11 cellular contexts compared by ENCODE assay signal in genomic region chr10:16996530-16996964, GRCh38.
DNase-seq lines count a peak whose midpoint lies in the region; ATAC-seq and TF ChIP-seq lines count a peak whose summit lies in the region.
"Had no signal": no experiment of that assay in that cellular context is flagged by ENCODE, and none has a peak within 500 bp of the region (broad histone marks: within the 10 kb centered on the region; RNA-seq: fewer than 3 reads in every experiment).

No MANE protein-coding gene starts in this region.

- no peaks in the 10 kb centered on the region for H3K9me3 ChIP-seq in hepatocyte (ENCODE audit: low read depth)
- H3K9me3 ChIP-seq in stomach = no peaks in the 10 kb centered on the region

- TF ChIP-seq CTCF in HFFc6 (IDR thresholded peaks at IDR 0.05) (no peak), hepatocyte (IDR thresholded peaks at IDR 0.05; ENCODE audit: poor library complexity) (no peak), stomach (IDR thresholded peaks at IDR 0.05) (no peak), glutamatergic neuron (IDR thresholded peaks at IDR 0.05; ENCODE audit: partially characterized antibody, unreplicated experiment) (no peak)

- H3K27me3 ChIP-seq in hepatocyte (no peaks in the 10 kb centered on the region), stomach (no peaks in the 10 kb centered on the region)

- H3K4me1 ChIP-seq in hepatocyte (ENCODE audit: insufficient read depth) = peaks cover 7% of the 10 kb centered on the region
- peaks cover 2 to 5% (median 4%) of the 10 kb centered on the region in 4 donors for H3K4me1 ChIP-seq in stomach

- H3K36me3 ChIP-seq in hepatocyte (replicated peaks; ENCODE audit: insufficient read depth, low read depth) (no peaks in the 10 kb centered on the region), stomach (no peaks in the 10 kb centered on the region)

- H3K4me3 ChIP-seq in hepatocyte (no peak overlapping the region), stomach (no peak overlapping the region)

- no peaks in the 10 kb centered on the region for H4K20me1 ChIP-seq in hepatocyte (ENCODE audit: insufficient read depth, poor library complexity, severe bottlenecking)

- H3K9me3 Mint-ChIP-seq in HFFc6 (peaks cover 7% of the 10 kb centered on the region), glutamatergic neuron (ENCODE audit: unreplicated experiment) (peaks cover 6% of the 10 kb centered on the region)
- no peaks in the 10 kb centered on the region for H3K9me3 Mint-ChIP-seq in activated T-helper 17 cell treated with anti-CD3 and anti-CD28 coated beads, Interleukin-2, amount 50 U/mL, for 72 hours

- no peaks in the 10 kb centered on the region for H3K79me2 ChIP-seq in hepatocyte

- peaks cover 2% of the 10 kb centered on the region; the same call in 1 of the 2 replicates for H3K27me3 Mint-ChIP-seq in HFFc6 (ENCODE audit: insufficient read depth)
- H3K27me3 Mint-ChIP-seq in activated T-helper 17 cell treated with anti-CD3 and anti-CD28 coated beads, Interleukin-2, amount 50 U/mL, for 72 hours = no peaks in the 10 kb centered on the region
- no peaks in the 10 kb centered on the region for H3K27me3 Mint-ChIP-seq in glutamatergic neuron (ENCODE audit: unreplicated experiment)

- TF ChIP-seq POLR2A in stomach (IDR thresholded peaks at IDR 0.05) = no peak

- WGBS in hepatocyte (ENCODE audit: low lambda C conversion rate, missing lambda C conversion rate) = 57% methylated on average over 6 of the region's 6 CpGs
- 50 to 71% (median 59%) methylated on average over 6 of the region's 6 CpGs for WGBS in stomach, 5 donors

- H3K9me2 ChIP-seq in hepatocyte (replicated peaks; ENCODE audit: insufficient read depth) = no peaks in the 10 kb centered on the region

- peak overlapping the region; percentile 42 for H3K4me2 ChIP-seq in hepatocyte

- H3K4me3 Mint-ChIP-seq in HFFc6 (peak overlapping the region; percentile 77), glutamatergic neuron (ENCODE audit: unreplicated experiment) (no peak overlapping the region)
- H3K4me3 Mint-ChIP-seq in activated T-helper 17 cell treated with anti-CD3 and anti-CD28 coated beads, Interleukin-2, amount 50 U/mL, for 72 hours = peak overlapping the region; percentile 15
- H3K4me3 Mint-ChIP-seq: T-helper 1 cell treated with Interleukin-12 subunit alpha and Interleukin-12 subunit beta and Interleukin-4 antibody, amounts not matched to agents 30 μg/mL and 1 μg/mL, for 36 hours had no signal

- no peak overlapping the region for H2AFZ ChIP-seq in hepatocyte

- DNase-seq in HFFc6 (peak; percentile 52), hepatocyte (ENCODE audit: low spot score) (no peak), stomach (no peak), glutamatergic neuron (no peak), NCI-H1105 treated with DMSO at 0.1 percent for 48 hours (lab: John Stamatoyannopoulos, UW) (no peak)
- DNase-seq: effector CD8-positive, alpha-beta T cell; NCI-H2171 treated with DMSO at 0.1 percent for 48 hours had no signal

- peaks cover 96% of the 10 kb centered on the region for H3K4me1 Mint-ChIP-seq in HFFc6 (ENCODE audit: low read depth)
- peaks cover 10% of the 10 kb centered on the region for H3K4me1 Mint-ChIP-seq in activated T-helper 17 cell treated with anti-CD3 and anti-CD28 coated beads, Interleukin-2, amount 50 U/mL, for 72 hours
- no peaks in the 10 kb centered on the region for H3K4me1 Mint-ChIP-seq in glutamatergic neuron (ENCODE audit: low read depth, unreplicated experiment)

- intact Hi-C loops in stomach (cut with DNase I; ENCODE audit: low total_unique reads) = no loop called here

- ATAC-seq in activated T-helper 17 cell treated with anti-CD3 and anti-CD28 coated beads, Interleukin-2, amount 50 U/mL, for 72 hours (replicated peaks) = no peak
- ATAC-seq in HG02610 (IDR thresholded peaks at IDR 0.05; ENCODE audit: unreplicated experiment) = no peak
- ATAC-seq in HG03108 (IDR thresholded peaks at IDR 0.05; ENCODE audit: unreplicated experiment) = no peak

- H3K36me3 Mint-ChIP-seq in HFFc6 (ENCODE audit: low read depth) = peaks cover 13% of the 10 kb centered on the region
- no peaks in the 10 kb centered on the region for H3K36me3 Mint-ChIP-seq in activated T-helper 17 cell treated with anti-CD3 and anti-CD28 coated beads, Interleukin-2, amount 50 U/mL, for 72 hours (ENCODE audit: low read depth)
- no peaks in the 10 kb centered on the region for H3K36me3 Mint-ChIP-seq in glutamatergic neuron (ENCODE audit: unreplicated experiment)

- H3K27ac ChIP-seq in hepatocyte (peak overlapping the region; percentile 47), stomach (peak overlapping the region in 4 of 5 donors; percentile 27 to 54 (median 35))

- TF ChIP-seq EP300 in stomach (IDR thresholded peaks at IDR 0.05) = no peak

- H3K27ac Mint-ChIP-seq in HFFc6 = peak overlapping the region; percentile 99
- peak overlapping the region; percentile 36 for H3K27ac Mint-ChIP-seq in activated T-helper 17 cell treated with anti-CD3 and anti-CD28 coated beads, Interleukin-2, amount 50 U/mL, for 72 hours
- no peak overlapping the region for H3K27ac Mint-ChIP-seq in glutamatergic neuron (ENCODE audit: unreplicated experiment)
